1 cellular context compared by ENCODE assay signal in the genomic region with DNA sequence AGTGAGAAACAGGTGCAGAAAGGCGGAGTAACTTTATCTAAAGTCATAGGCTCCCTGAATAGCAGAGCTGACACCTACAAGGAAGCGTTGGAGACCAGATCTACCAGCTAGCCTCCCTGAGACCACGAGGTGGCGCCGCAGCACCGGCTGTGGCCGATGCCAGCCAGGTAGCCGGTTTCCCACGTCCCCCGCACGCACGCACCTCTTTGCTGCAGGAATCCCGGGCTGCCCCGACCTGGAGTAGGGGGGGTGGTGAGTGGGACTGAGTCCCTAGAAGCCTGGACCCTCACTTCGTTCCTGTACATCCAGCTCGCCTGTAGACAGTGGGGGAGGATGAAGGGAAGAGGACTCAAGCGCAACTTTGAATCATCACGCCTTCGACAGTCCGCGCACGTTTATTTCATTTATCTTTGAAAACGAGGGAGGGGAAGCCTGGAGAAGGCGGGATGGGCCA.
TF ChIP-seq lines count a peak whose summit lies in the region.

No MANE protein-coding gene starts in this region.

TF ChIP-seq in K562, 482 proteins besides CTCF, POLR2A, EP300 and RAD21 (continues in another document):
- TF ChIP-seq NONO (IDR thresholded peaks at IDR 0.05; ENCODE audit: low read depth in 2 of 2, low read length in 1 of 2) (0 out of 4 replicates have a peak, but pooled peaks of 1 of the 2 experiments have one; percentile 13), FOXA3 (CRISPR knock-in tag; conservative IDR thresholded peaks at IDR 0.05 in 1 of 2, IDR thresholded peaks at IDR 0.05 in 1 of 2) (no peak), ZNF239 (CRISPR knock-in tag; IDR thresholded peaks at IDR 0.05) (no peak), ELF1 (tag; IDR thresholded peaks at IDR 0.05) (no peak), ZFX (CRISPR knock-in tag; IDR thresholded peaks at IDR 0.05) (no peak), ZNF512 (tag; IDR thresholded peaks at IDR 0.05) (no peak), MAZ (CRISPR knock-in tag; conservative IDR thresholded peaks at IDR 0.05 in 1 of 2, IDR thresholded peaks at IDR 0.05 in 1 of 2) (peak in 1 of 2 experiments; percentile 70; a peak in 1 of 4 replicates), ZEB2 (IDR thresholded peaks at IDR 0.05) (0 out of 2 replicates have a peak, but pooled peaks have one; percentile 49), ZBTB5 (IDR thresholded peaks at IDR 0.05) (no peak), CBX3 (IDR thresholded peaks at IDR 0.05; ENCODE audit: borderline replicate concordance in 1 of 2, low read length in 2 of 2) (peak in 1 of 2 experiments; percentile 62; a peak in 1 of 3 replicates), ATF7 (IDR thresholded peaks at IDR 0.05) (no peak), NR4A1 (CRISPR knock-in tag; IDR thresholded peaks at IDR 0.05) (no peak), NR4A1 (tag; IDR thresholded peaks at IDR 0.05) (no peak), SREBF1 (IDR thresholded peaks at IDR 0.05; ENCODE audit: borderline replicate concordance, low read depth, low read length) (no peak), POLR3A (IDR thresholded peaks at IDR 0.05; ENCODE audit: borderline replicate concordance, extremely low read depth, insufficient read depth, insufficient read length) (no peak), HOMEZ (CRISPR knock-in tag; IDR thresholded peaks at IDR 0.05) (no peak), RBM17 (IDR thresholded peaks at IDR 0.05; ENCODE audit: borderline replicate concordance, low read depth, low read length) (no peak), LARP7 (IDR thresholded peaks at IDR 0.05) (no peak), HMG20B (CRISPR knock-in tag; IDR thresholded peaks at IDR 0.05) (no peak), EGR1 (conservative IDR thresholded peaks at IDR 0.05) (peak; percentile 55), HIVEP1 (CRISPR knock-in tag; IDR thresholded peaks at IDR 0.05) (no peak), HNRNPLL (IDR thresholded peaks at IDR 0.05; ENCODE audit: low read depth, low read length, poor library complexity, severe bottlenecking) (no peak), ZBTB1 (CRISPR knock-in tag; IDR thresholded peaks at IDR 0.05; ENCODE audit: borderline replicate concordance, low read depth) (no peak), ARID2 (IDR thresholded peaks at IDR 0.05) (peak; percentile 58; the same call in 1 of the 2 replicates), PCBP1 (IDR thresholded peaks at IDR 0.05; ENCODE audit: low read depth, low read length, poor library complexity, severe bottlenecking) (peak; percentile 1), HDAC3 (IDR thresholded peaks at IDR 0.05; ENCODE audit: borderline replicate concordance, partially characterized antibody) (no peak), EZH2 (IDR thresholded peaks at IDR 0.05; ENCODE audit: borderline replicate concordance, low read depth, low read length) (no peak), MYC (IDR thresholded peaks at IDR 0.05; ENCODE audit: low read depth, low read length) (peak; percentile 48; the same call in 1 of the 2 replicates), MYC (CRISPR knock-in tag; IDR thresholded peaks at IDR 0.05; ENCODE audit: borderline replicate concordance, low read depth) (no peak), STAT5B (CRISPR knock-in tag; IDR thresholded peaks at IDR 0.05) (no peak), CREB1 (IDR thresholded peaks at IDR 0.05) (0 out of 2 replicates have a peak, but pooled peaks have one; percentile 22), CREB1 (CRISPR knock-in tag; IDR thresholded peaks at IDR 0.05) (no peak), CC2D1A (IDR thresholded peaks at IDR 0.05) (peak; percentile 60), HDAC2 (IDR thresholded peaks at IDR 0.05) (no peak), FOXJ3 (CRISPR knock-in tag; IDR thresholded peaks at IDR 0.05) (no peak), KDM4B (IDR thresholded peaks at IDR 0.05; ENCODE audit: borderline replicate concordance in 2 of 2, low read depth in 1 of 2) (no peak), CEBPB (tag; IDR thresholded peaks at IDR 0.05) (no peak), RCOR1 (IDR thresholded peaks at IDR 0.05; ENCODE audit: borderline replicate concordance in 1 of 2, low read depth in 2 of 2, low read length in 2 of 2) (0 out of 4 replicates have a peak, but pooled peaks of 1 of the 2 experiments have one; percentile 43), ZNF561 (CRISPR knock-in tag; conservative IDR thresholded peaks at IDR 0.05) (no peak), LEF1 (IDR thresholded peaks at IDR 0.05) (0 out of 2 replicates have a peak, but pooled peaks have one; percentile 19), STAG1 (CRISPR knock-in tag; IDR thresholded peaks at IDR 0.05; ENCODE audit: borderline replicate concordance) (peak; percentile 89), SAFB2 (IDR thresholded peaks at IDR 0.05; ENCODE audit: borderline replicate concordance, low read depth, low read length, severe bottlenecking) (no peak), KDM1A (IDR thresholded peaks at IDR 0.05) (peak in 1 of 2 experiments; percentile 39; a peak in 1 of 4 replicates), DLX4 (CRISPR knock-in tag; IDR thresholded peaks at IDR 0.05) (no peak), ZNF668 (CRISPR knock-in tag; IDR thresholded peaks at IDR 0.05) (no peak), RBBP5 (IDR thresholded peaks at IDR 0.05; ENCODE audit: borderline replicate concordance, insufficient read depth, low read length, poor library complexity, severe bottlenecking) (no peak), NCOA4 (IDR thresholded peaks at IDR 0.05; ENCODE audit: partially characterized antibody) (no peak), ZNF766 (CRISPR knock-in tag; conservative IDR thresholded peaks at IDR 0.05) (no peak)
- TF ChIP-seq, protein P1, sequence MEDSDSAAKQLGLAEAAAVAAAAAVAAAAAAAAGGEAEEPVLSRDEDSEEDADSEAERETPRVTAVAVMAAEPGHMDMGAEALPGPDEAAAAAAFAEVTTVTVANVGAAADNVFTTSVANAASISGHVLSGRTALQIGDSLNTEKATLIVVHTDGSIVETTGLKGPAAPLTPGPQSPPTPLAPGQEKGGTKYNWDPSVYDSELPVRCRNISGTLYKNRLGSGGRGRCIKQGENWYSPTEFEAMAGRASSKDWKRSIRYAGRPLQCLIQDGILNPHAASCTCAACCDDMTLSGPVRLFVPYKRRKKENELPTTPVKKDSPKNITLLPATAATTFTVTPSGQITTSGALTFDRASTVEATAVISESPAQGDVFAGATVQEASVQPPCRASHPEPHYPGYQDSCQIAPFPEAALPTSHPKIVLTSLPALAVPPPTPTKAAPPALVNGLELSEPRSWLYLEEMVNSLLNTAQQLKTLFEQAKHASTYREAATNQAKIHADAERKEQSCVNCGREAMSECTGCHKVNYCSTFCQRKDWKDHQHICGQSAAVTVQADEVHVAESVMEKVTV (CRISPR knock-in tag; IDR thresholded peaks at IDR 0.05) = peak; percentile 76
- TF ChIP-seq, protein P2, sequence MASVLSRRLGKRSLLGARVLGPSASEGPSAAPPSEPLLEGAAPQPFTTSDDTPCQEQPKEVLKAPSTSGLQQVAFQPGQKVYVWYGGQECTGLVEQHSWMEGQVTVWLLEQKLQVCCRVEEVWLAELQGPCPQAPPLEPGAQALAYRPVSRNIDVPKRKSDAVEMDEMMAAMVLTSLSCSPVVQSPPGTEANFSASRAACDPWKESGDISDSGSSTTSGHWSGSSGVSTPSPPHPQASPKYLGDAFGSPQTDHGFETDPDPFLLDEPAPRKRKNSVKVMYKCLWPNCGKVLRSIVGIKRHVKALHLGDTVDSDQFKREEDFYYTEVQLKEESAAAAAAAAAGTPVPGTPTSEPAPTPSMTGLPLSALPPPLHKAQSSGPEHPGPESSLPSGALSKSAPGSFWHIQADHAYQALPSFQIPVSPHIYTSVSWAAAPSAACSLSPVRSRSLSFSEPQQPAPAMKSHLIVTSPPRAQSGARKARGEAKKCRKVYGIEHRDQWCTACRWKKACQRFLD (CRISPR knock-in tag; IDR thresholded peaks at IDR 0.05) = no peak
- TF ChIP-seq, protein P3, sequence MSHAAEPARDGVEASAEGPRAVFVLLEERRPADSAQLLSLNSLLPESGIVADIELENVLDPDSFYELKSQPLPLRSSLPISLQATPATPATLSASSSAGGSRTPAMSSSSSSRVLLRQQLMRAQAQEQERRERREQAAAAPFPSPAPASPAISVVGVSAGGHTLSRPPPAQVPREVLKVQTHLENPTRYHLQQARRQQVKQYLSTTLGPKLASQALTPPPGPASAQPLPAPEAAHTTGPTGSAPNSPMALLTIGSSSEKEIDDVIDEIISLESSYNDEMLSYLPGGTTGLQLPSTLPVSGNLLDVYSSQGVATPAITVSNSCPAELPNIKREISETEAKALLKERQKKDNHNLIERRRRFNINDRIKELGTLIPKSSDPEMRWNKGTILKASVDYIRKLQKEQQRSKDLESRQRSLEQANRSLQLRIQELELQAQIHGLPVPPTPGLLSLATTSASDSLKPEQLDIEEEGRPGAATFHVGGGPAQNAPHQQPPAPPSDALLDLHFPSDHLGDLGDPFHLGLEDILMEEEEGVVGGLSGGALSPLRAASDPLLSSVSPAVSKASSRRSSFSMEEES (CRISPR knock-in tag; IDR thresholded peaks at IDR 0.05) = no peak
- TF ChIP-seq, protein P4, sequence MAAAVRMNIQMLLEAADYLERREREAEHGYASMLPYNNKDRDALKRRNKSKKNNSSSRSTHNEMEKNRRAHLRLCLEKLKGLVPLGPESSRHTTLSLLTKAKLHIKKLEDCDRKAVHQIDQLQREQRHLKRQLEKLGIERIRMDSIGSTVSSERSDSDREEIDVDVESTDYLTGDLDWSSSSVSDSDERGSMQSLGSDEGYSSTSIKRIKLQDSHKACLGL (CRISPR knock-in tag; IDR thresholded peaks at IDR 0.05; ENCODE audit: borderline replicate concordance, poor library complexity, severe bottlenecking) = no peak
- TF ChIP-seq, protein P5, sequence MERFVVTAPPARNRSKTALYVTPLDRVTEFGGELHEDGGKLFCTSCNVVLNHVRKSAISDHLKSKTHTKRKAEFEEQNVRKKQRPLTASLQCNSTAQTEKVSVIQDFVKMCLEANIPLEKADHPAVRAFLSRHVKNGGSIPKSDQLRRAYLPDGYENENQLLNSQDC (CRISPR knock-in tag; IDR thresholded peaks at IDR 0.05) = no peak
- TF ChIP-seq, protein P6, sequence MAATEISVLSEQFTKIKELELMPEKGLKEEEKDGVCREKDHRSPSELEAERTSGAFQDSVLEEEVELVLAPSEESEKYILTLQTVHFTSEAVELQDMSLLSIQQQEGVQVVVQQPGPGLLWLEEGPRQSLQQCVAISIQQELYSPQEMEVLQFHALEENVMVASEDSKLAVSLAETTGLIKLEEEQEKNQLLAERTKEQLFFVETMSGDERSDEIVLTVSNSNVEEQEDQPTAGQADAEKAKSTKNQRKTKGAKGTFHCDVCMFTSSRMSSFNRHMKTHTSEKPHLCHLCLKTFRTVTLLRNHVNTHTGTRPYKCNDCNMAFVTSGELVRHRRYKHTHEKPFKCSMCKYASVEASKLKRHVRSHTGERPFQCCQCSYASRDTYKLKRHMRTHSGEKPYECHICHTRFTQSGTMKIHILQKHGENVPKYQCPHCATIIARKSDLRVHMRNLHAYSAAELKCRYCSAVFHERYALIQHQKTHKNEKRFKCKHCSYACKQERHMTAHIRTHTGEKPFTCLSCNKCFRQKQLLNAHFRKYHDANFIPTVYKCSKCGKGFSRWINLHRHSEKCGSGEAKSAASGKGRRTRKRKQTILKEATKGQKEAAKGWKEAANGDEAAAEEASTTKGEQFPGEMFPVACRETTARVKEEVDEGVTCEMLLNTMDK (IDR thresholded peaks at IDR 0.05; ENCODE audit: borderline replicate concordance, insufficient read depth, low read depth, low read length, poor library complexity, severe bottlenecking) = peak; percentile 26
